Comparison of ENCODE assay signal across 31 cellular contexts in genomic region chr6:151747890-151748289, GRCh38. TPM values are rescaled to one million over a fixed set of nuclear protein-coding genes. Genes with fewer than 3 reads are reported as not detected.
"Had no signal": no experiment of that assay in that cellular context is flagged by ENCODE, and none has a peak within 500 bp of the region (broad histone marks: within the 10 kb centered on the region; RNA-seq: fewer than 3 reads in every experiment).

No MANE protein-coding gene starts in this region.

- H3K4me1 ChIP-seq: esophagus squamous epithelium, foreskin keratinocyte, pancreas, prostate gland, spleen had no signal

- H3K4me1 Mint-ChIP-seq: activated T-helper 17 cell treated with anti-CD3 and anti-CD28 coated beads, Interleukin-2, amount 50 U/mL, for 72 hours; central memory CD8-positive, alpha-beta T cell; naive B cell; neural crest cell had no signal

- H3K4me3 ChIP-seq: esophagus squamous epithelium, lung, mucosa of descending colon, pancreas, prostate gland, spleen, thoracic aorta had no signal

- H3K27me3 ChIP-seq: esophagus squamous epithelium, foreskin keratinocyte, pancreas, spleen had no signal

- DNase-seq: activated CD4-positive, alpha-beta memory T cell treated with anti-CD3 and anti-CD28 coated beads for 36 hours; activated CD4-positive, alpha-beta T cell treated with anti-CD3 and anti-CD28 coated beads, Interleukin-2, amount 10 ng/mL, durations not matched to agents 24 days and 14 days; activated CD4-positive, CD25-positive, alpha-beta regulatory T cell treated with anti-CD3 and anti-CD28 coated beads, Interleukin-2, amount 50 U/mL, for 72 hours; activated CD8-positive, alpha-beta memory T cell treated with anti-CD3 and anti-CD28 coated beads, Interleukin-2, amount 50 U/mL, for 4 hours; activated gamma-delta T cell treated with Interleukin-2 at 50 U/mL for 16 hours; activated naive CD4-positive, alpha-beta T cell treated with anti-CD3 and anti-CD28 coated beads, Interleukin-2, amount 50 U/mL, for 16 hours; activated T-cell treated with anti-CD3 and anti-CD28 coated beads, Interleukin-2, amount 50 U/mL, for 4 hours; amniotic stem cell; dermis blood vessel endothelial cell; effector CD8-positive, alpha-beta T cell; esophagus squamous epithelium; foreskin keratinocyte; kidney glomerular epithelial cell; mesendoderm; mucosa of descending colon; naive B cell; nucleus accumbens; pancreas; spleen; stimulated activated naive CD4-positive, alpha-beta T cell treated with Interleukin-2 at 50 U/mL for 16 hours; T-helper 2 cell; trophoblast cell had no signal

- H3K9me3 Mint-ChIP-seq: central memory CD8-positive, alpha-beta T cell had no signal

- H3K27ac Mint-ChIP-seq: activated CD4-positive, alpha-beta memory T cell treated with anti-CD3 and anti-CD28 coated beads for 36 hours; activated CD4-positive, alpha-beta T cell treated with anti-CD3 and anti-CD28 coated beads, Interleukin-2, amount 10 ng/mL, durations not matched to agents 24 days and 14 days; activated T-helper 17 cell treated with anti-CD3 and anti-CD28 coated beads, Interleukin-2, amount 50 U/mL, for 72 hours; naive B cell had no signal

- H3K36me3 ChIP-seq: esophagus squamous epithelium, pancreas, prostate gland, spleen, thoracic aorta had no signal

- H3K9me3 ChIP-seq: esophagus squamous epithelium, mucosa of descending colon, pancreas, prostate gland, thoracic aorta had no signal

- H3K27me3 Mint-ChIP-seq: activated CD4-positive, alpha-beta memory T cell treated with anti-CD3 and anti-CD28 coated beads for 36 hours; naive B cell had no signal

- ATAC-seq: activated T-cell treated with anti-CD3 and anti-CD28 coated beads, Interleukin-2, amount 50 U/mL, for 4 hours; activated T-helper 17 cell treated with anti-CD3 and anti-CD28 coated beads, Interleukin-2, amount 50 U/mL, for 72 hours; foreskin keratinocyte; left lobe of liver; mucosa of descending colon; pancreas had no signal

- H3K27ac ChIP-seq: epithelial cell of prostate, esophagus squamous epithelium, foreskin keratinocyte, pancreas, prostate gland, spleen, thoracic aorta had no signal

- H3K4me3 Mint-ChIP-seq: activated CD4-positive, alpha-beta memory T cell treated with anti-CD3 and anti-CD28 coated beads for 36 hours; activated CD4-positive, alpha-beta T cell treated with anti-CD3 and anti-CD28 coated beads, Interleukin-2, amount 10 ng/mL, durations not matched to agents 24 days and 14 days; activated T-cell treated with anti-CD3 and anti-CD28 coated beads, Interleukin-2, amount 50 U/mL, for 4 hours; activated T-helper 17 cell treated with anti-CD3 and anti-CD28 coated beads, Interleukin-2, amount 50 U/mL, for 72 hours; central memory CD8-positive, alpha-beta T cell; naive B cell; neural crest cell had no signal

RNA-seq across cellular contexts. Expression of gene ESR1, which starts 59.6 kb away (rescaled TPM):
- total RNA-seq: dermis blood vessel endothelial cell, glomerular endothelial cell, neural crest cell had no signal
